In genomic region chr5:95959964-95960801, GRCh38 we compare ENCODE assay signal across 1 cellular context.
A peak's percentile ranks its signal among the peaks of the same experiment; 100 is the strongest.
TF ChIP-seq lines count a peak whose summit lies in the region.

No MANE protein-coding gene starts in this region.

TF ChIP-seq in HepG2, 621 proteins besides CTCF, POLR2A, EP300 and RAD21 (continued from another document and continues in another):
- TF ChIP-seq ZNF703 (CRISPR knock-in tag; IDR thresholded peaks at IDR 0.05; ENCODE audit: borderline replicate concordance) (no peak), PTBP1 (IDR thresholded peaks at IDR 0.05; ENCODE audit: low read depth, low read length, poor library complexity, severe bottlenecking) (no peak), KLF11 (CRISPR knock-in tag; IDR thresholded peaks at IDR 0.05) (no peak), PHF8 (CRISPR knock-in tag; IDR thresholded peaks at IDR 0.05) (0 out of 2 replicates have a peak, but pooled peaks have one; percentile 47), SALL1 (CRISPR knock-in tag; IDR thresholded peaks at IDR 0.05) (no peak; the same call in 1 of the 2 replicates), KDM5B (CRISPR knock-in tag; IDR thresholded peaks at IDR 0.05; ENCODE audit: borderline replicate concordance) (no peak), SMYD3 (CRISPR knock-in tag; IDR thresholded peaks at IDR 0.05) (peak; percentile 6; the same call in 1 of the 2 replicates), HDAC6 (IDR thresholded peaks at IDR 0.05; ENCODE audit: low read depth, low read length) (0 out of 2 replicates have a peak, but pooled peaks have one; percentile 36), ZNF782 (CRISPR knock-in tag; IDR thresholded peaks at IDR 0.05; ENCODE audit: borderline replicate concordance) (0 out of 2 replicates have a peak, but pooled peaks have one; percentile 59), TEAD2 (CRISPR knock-in tag; IDR thresholded peaks at IDR 0.05) (no peak), PCBP2 (optimal IDR thresholded peaks at IDR 0.05; ENCODE audit: low read depth, low read length, poor library complexity, severe bottlenecking) (no peak), SAP130 (CRISPR knock-in tag; IDR thresholded peaks at IDR 0.05; ENCODE audit: low read depth) (peak; percentile 18; the same call in 1 of the 2 replicates), PAX8 (CRISPR knock-in tag; IDR thresholded peaks at IDR 0.05; ENCODE audit: borderline replicate concordance) (0 out of 2 replicates have a peak, but pooled peaks have one; percentile 36), TEAD3 (CRISPR knock-in tag; optimal IDR thresholded peaks at IDR 0.05; ENCODE audit: borderline replicate concordance) (peak; percentile 22), KDM1A (CRISPR knock-in tag; IDR thresholded peaks at IDR 0.05) (no peak), MAFK (conservative IDR thresholded peaks at IDR 0.05 in 1 of 2, IDR thresholded peaks at IDR 0.05 in 1 of 2; ENCODE audit: low read length in 2 of 2) (no peak), ETV6 (CRISPR knock-in tag; conservative IDR thresholded peaks at IDR 0.05) (no peak), ZMYM4 (CRISPR knock-in tag; IDR thresholded peaks at IDR 0.05) (no peak), ZNF75D (CRISPR knock-in tag; IDR thresholded peaks at IDR 0.05; ENCODE audit: borderline replicate concordance) (no peak), PHF21A (CRISPR knock-in tag; IDR thresholded peaks at IDR 0.05) (no peak), ZNF251 (CRISPR knock-in tag; IDR thresholded peaks at IDR 0.05) (no peak), SMAD3 (CRISPR knock-in tag; IDR thresholded peaks at IDR 0.05) (no peak), YEATS4 (CRISPR knock-in tag; IDR thresholded peaks at IDR 0.05; ENCODE audit: borderline replicate concordance) (no peak), BRCA1 (CRISPR knock-in tag; IDR thresholded peaks at IDR 0.05) (no peak), PLSCR1 (CRISPR knock-in tag; IDR thresholded peaks at IDR 0.05; ENCODE audit: borderline replicate concordance) (no peak), ZNF749 (CRISPR knock-in tag; IDR thresholded peaks at IDR 0.05; ENCODE audit: borderline replicate concordance) (no peak), AGO1 (IDR thresholded peaks at IDR 0.05; ENCODE audit: low read depth, low read length, poor library complexity, severe bottlenecking) (peak; percentile 98), MYPOP (CRISPR knock-in tag; IDR thresholded peaks at IDR 0.05) (0 out of 2 replicates have a peak, but pooled peaks have one; percentile 54), CHCHD3 (CRISPR knock-in tag; IDR thresholded peaks at IDR 0.05) (0 out of 2 replicates have a peak, but pooled peaks have one; percentile 46), KAT7 (CRISPR knock-in tag; IDR thresholded peaks at IDR 0.05; ENCODE audit: borderline replicate concordance) (0 out of 2 replicates have a peak, but pooled peaks have one; percentile 6), ZSCAN29 (CRISPR knock-in tag; conservative IDR thresholded peaks at IDR 0.05) (no peak)
- TF ChIP-seq, protein P1, sequence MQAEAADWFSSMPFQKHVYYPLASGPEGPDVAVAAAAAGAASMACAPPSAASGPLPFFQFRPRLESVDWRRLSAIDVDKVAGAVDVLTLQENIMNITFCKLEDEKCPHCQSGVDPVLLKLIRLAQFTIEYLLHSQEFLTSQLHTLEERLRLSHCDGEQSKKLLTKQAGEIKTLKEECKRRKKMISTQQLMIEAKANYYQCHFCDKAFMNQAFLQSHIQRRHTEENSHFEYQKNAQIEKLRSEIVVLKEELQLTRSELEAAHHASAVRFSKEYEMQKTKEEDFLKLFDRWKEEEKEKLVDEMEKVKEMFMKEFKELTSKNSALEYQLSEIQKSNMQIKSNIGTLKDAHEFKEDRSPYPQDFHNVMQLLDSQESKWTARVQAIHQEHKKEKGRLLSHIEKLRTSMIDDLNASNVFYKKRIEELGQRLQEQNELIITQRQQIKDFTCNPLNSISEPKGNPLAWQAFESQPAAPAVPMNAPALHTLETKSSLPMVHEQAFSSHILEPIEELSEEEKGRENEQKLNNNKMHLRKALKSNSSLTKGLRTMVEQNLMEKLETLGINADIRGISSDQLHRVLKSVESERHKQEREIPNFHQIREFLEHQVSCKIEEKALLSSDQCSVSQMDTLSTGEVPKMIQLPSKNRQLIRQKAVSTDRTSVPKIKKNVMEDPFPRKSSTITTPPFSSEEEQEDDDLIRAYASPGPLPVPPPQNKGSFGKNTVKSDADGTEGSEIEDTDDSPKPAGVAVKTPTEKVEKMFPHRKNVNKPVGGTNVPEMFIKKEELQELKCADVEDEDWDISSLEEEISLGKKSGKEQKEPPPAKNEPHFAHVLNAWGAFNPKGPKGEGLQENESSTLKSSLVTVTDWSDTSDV (CRISPR knock-in tag; IDR thresholded peaks at IDR 0.05): no peak
- TF ChIP-seq, protein P2, sequence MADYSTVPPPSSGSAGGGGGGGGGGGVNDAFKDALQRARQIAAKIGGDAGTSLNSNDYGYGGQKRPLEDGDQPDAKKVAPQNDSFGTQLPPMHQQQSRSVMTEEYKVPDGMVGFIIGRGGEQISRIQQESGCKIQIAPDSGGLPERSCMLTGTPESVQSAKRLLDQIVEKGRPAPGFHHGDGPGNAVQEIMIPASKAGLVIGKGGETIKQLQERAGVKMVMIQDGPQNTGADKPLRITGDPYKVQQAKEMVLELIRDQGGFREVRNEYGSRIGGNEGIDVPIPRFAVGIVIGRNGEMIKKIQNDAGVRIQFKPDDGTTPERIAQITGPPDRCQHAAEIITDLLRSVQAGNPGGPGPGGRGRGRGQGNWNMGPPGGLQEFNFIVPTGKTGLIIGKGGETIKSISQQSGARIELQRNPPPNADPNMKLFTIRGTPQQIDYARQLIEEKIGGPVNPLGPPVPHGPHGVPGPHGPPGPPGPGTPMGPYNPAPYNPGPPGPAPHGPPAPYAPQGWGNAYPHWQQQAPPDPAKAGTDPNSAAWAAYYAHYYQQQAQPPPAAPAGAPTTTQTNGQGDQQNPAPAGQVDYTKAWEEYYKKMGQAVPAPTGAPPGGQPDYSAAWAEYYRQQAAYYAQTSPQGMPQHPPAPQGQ (CRISPR knock-in tag; IDR thresholded peaks at IDR 0.05; ENCODE audit: borderline replicate concordance): no peak
- TF ChIP-seq, protein P3, sequence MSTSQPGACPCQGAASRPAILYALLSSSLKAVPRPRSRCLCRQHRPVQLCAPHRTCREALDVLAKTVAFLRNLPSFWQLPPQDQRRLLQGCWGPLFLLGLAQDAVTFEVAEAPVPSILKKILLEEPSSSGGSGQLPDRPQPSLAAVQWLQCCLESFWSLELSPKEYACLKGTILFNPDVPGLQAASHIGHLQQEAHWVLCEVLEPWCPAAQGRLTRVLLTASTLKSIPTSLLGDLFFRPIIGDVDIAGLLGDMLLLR (CRISPR knock-in tag; IDR thresholded peaks at IDR 0.05): no peak
- TF ChIP-seq, protein P4, sequence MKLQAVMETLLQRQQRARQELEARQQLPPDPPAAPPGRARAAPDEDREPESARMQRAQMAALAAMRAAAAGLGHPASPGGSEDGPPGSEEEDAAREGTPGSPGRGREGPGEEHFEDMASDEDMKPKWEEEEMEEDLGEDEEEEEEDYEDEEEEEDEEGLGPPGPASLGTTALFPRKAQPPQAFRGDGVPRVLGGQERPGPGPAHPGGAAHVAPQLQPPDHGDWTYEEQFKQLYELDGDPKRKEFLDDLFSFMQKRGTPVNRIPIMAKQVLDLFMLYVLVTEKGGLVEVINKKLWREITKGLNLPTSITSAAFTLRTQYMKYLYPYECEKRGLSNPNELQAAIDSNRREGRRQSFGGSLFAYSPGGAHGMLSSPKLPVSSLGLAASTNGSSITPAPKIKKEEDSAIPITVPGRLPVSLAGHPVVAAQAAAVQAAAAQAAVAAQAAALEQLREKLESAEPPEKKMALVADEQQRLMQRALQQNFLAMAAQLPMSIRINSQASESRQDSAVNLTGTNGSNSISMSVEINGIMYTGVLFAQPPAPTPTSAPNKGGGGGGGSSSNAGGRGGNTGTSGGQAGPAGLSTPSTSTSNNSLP (IDR thresholded peaks at IDR 0.05; ENCODE audit: low read depth, low read length): no peak
- TF ChIP-seq, protein P5, sequence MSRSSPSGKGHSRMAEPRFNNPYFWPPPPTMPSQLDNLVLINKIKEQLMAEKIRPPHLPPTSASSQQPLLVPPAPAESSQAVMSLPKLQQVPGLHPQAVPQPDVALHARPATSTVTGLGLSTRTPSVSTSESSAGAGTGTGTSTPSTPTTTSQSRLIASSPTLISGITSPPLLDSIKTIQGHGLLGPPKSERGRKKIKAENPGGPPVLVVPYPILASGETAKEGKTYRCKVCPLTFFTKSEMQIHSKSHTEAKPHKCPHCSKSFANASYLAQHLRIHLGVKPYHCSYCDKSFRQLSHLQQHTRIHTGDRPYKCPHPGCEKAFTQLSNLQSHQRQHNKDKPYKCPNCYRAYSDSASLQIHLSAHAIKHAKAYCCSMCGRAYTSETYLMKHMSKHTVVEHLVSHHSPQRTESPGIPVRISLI (CRISPR knock-in tag; IDR thresholded peaks at IDR 0.05; ENCODE audit: borderline replicate concordance): no peak
- TF ChIP-seq, protein P6, sequence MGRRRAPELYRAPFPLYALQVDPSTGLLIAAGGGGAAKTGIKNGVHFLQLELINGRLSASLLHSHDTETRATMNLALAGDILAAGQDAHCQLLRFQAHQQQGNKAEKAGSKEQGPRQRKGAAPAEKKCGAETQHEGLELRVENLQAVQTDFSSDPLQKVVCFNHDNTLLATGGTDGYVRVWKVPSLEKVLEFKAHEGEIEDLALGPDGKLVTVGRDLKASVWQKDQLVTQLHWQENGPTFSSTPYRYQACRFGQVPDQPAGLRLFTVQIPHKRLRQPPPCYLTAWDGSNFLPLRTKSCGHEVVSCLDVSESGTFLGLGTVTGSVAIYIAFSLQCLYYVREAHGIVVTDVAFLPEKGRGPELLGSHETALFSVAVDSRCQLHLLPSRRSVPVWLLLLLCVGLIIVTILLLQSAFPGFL (CRISPR knock-in tag; IDR thresholded peaks at IDR 0.05): no peak
- TF ChIP-seq, protein P7, sequence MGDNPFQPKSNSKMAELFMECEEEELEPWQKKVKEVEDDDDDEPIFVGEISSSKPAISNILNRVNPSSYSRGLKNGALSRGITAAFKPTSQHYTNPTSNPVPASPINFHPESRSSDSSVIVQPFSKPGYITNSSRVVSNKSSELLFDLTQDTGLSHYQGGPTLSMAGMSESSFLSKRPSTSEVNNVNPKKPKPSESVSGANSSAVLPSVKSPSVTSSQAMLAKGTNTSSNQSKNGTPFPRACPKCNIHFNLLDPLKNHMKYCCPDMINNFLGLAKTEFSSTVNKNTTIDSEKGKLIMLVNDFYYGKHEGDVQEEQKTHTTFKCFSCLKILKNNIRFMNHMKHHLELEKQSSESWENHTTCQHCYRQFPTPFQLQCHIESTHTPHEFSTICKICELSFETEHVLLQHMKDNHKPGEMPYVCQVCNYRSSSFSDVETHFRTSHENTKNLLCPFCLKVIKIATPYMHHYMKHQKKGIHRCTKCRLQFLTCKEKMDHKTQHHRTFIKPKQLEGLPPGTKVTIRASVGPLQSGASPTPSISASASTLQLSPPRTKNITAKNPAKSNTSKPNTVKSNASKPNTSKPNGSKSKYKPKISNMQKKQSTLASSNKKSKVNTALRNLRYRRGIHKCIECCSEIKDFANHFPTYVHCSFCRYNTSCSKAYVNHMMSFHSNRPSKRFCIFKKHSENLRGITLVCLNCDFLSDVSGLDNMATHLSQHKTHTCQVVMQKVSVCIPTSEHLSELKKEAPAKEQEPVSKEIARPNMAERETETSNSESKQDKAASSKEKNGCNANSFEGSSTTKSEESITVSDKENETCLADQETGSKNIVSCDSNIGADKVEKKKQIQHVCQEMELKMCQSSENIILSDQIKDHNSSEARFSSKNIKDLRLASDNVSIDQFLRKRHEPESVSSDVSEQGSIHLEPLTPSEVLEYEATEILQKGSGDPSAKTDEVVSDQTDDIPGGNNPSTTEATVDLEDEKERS (CRISPR knock-in tag; IDR thresholded peaks at IDR 0.05): no peak
- TF ChIP-seq, protein P8, sequence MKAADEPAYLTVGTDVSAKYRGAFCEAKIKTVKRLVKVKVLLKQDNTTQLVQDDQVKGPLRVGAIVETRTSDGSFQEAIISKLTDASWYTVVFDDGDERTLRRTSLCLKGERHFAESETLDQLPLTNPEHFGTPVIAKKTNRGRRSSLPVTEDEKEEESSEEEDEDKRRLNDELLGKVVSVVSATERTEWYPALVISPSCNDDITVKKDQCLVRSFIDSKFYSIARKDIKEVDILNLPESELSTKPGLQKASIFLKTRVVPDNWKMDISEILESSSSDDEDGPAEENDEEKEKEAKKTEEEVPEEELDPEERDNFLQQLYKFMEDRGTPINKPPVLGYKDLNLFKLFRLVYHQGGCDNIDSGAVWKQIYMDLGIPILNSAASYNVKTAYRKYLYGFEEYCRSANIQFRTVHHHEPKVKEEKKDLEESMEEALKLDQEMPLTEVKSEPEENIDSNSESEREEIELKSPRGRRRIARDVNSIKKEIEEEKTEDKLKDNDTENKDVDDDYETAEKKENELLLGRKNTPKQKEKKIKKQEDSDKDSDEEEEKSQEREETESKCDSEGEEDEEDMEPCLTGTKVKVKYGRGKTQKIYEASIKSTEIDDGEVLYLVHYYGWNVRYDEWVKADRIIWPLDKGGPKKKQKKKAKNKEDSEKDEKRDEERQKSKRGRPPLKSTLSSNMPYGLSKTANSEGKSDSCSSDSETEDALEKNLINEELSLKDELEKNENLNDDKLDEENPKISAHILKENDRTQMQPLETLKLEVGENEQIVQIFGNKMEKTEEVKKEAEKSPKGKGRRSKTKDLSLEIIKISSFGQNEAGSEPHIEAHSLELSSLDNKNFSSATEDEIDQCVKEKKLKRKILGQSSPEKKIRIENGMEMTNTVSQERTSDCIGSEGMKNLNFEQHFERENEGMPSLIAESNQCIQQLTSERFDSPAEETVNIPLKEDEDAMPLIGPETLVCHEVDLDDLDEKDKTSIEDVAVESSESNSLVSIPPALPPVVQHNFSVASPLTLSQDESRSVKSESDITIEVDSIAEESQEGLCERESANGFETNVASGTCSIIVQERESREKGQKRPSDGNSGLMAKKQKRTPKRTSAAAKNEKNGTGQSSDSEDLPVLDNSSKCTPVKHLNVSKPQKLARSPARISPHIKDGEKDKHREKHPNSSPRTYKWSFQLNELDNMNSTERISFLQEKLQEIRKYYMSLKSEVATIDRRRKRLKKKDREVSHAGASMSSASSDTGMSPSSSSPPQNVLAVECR (CRISPR knock-in tag; IDR thresholded peaks at IDR 0.05; ENCODE audit: borderline replicate concordance): no peak
